1 cellular context compared by ENCODE assay signal in genomic region chr3:58540176-58540863, GRCh38.
TF ChIP-seq lines count a peak whose summit lies in the region.

No MANE protein-coding gene starts in this region.

TF ChIP-seq in K562, 482 proteins besides CTCF, POLR2A, EP300 and RAD21 (continued from another document):
- TF ChIP-seq, protein P1, sequence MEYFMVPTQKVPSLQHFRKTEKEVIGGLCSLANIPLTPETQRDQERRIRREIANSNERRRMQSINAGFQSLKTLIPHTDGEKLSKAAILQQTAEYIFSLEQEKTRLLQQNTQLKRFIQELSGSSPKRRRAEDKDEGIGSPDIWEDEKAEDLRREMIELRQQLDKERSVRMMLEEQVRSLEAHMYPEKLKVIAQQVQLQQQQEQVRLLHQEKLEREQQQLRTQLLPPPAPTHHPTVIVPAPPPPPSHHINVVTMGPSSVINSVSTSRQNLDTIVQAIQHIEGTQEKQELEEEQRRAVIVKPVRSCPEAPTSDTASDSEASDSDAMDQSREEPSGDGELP (CRISPR knock-in tag; IDR thresholded peaks at IDR 0.05; ENCODE audit: borderline replicate concordance), result no peak
- TF ChIP-seq HCFC1 (IDR thresholded peaks at IDR 0.05; ENCODE audit: low read depth, low read length), result no peak
- no peak for TF ChIP-seq ARID2 (IDR thresholded peaks at IDR 0.05)
- TF ChIP-seq, protein P2, sequence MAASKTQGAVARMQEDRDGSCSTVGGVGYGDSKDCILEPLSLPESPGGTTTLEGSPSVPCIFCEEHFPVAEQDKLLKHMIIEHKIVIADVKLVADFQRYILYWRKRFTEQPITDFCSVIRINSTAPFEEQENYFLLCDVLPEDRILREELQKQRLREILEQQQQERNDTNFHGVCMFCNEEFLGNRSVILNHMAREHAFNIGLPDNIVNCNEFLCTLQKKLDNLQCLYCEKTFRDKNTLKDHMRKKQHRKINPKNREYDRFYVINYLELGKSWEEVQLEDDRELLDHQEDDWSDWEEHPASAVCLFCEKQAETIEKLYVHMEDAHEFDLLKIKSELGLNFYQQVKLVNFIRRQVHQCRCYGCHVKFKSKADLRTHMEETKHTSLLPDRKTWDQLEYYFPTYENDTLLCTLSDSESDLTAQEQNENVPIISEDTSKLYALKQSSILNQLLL (CRISPR knock-in tag; IDR thresholded peaks at IDR 0.05; ENCODE audit: borderline replicate concordance), result no peak
- TF ChIP-seq ATF7 (IDR thresholded peaks at IDR 0.05), result no peak
- no peak for TF ChIP-seq CEBPB (tag; IDR thresholded peaks at IDR 0.05)
- TF ChIP-seq, protein P3, sequence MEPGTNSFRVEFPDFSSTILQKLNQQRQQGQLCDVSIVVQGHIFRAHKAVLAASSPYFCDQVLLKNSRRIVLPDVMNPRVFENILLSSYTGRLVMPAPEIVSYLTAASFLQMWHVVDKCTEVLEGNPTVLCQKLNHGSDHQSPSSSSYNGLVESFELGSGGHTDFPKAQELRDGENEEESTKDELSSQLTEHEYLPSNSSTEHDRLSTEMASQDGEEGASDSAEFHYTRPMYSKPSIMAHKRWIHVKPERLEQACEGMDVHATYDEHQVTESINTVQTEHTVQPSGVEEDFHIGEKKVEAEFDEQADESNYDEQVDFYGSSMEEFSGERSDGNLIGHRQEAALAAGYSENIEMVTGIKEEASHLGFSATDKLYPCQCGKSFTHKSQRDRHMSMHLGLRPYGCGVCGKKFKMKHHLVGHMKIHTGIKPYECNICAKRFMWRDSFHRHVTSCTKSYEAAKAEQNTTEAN (CRISPR knock-in tag; IDR thresholded peaks at IDR 0.05), result no peak
- no peak for TF ChIP-seq ZNF57 (CRISPR knock-in tag; IDR thresholded peaks at IDR 0.05)
- no peak for TF ChIP-seq PTTG1 (tag; IDR thresholded peaks at IDR 0.05; ENCODE audit: low read depth)
- TF ChIP-seq CREBBP (IDR thresholded peaks at IDR 0.05; ENCODE audit: low read depth, low read length), result no peak
- no peak for TF ChIP-seq CBFA2T2 (conservative IDR thresholded peaks at IDR 0.05)
- TF ChIP-seq, protein P4, sequence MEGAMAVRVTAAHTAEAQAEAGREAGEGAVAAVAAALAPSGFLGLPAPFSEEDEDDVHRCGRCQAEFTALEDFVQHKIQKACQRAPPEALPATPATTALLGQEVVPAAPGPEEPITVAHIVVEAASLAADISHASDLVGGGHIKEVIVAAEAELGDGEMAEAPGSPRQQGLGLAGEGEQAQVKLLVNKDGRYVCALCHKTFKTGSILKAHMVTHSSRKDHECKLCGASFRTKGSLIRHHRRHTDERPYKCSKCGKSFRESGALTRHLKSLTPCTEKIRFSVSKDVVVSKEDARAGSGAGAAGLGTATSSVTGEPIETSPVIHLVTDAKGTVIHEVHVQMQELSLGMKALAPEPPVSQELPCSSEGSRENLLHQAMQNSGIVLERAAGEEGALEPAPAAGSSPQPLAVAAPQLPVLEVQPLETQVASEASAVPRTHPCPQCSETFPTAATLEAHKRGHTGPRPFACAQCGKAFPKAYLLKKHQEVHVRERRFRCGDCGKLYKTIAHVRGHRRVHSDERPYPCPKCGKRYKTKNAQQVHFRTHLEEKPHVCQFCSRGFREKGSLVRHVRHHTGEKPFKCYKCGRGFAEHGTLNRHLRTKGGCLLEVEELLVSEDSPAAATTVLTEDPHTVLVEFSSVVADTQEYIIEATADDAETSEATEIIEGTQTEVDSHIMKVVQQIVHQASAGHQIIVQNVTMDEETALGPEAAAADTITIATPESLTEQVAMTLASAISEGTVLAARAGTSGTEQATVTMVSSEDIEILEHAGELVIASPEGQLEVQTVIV (CRISPR knock-in tag; IDR thresholded peaks at IDR 0.05; ENCODE audit: borderline replicate concordance), result no peak
- no peak for TF ChIP-seq ZNF507 (tag; conservative IDR thresholded peaks at IDR 0.05)
- no peak for TF ChIP-seq PCBP2 (IDR thresholded peaks at IDR 0.05; ENCODE audit: low read depth, low read length, poor library complexity, severe bottlenecking)
- TF ChIP-seq CBX2 (IDR thresholded peaks at IDR 0.05; ENCODE audit: insufficient read depth, low read length, poor library complexity, severe bottlenecking), result no peak
- TF ChIP-seq ASH1L (IDR thresholded peaks at IDR 0.05; ENCODE audit: borderline replicate concordance, low read depth, partially characterized antibody), result no peak
- peak; percentile 91 for TF ChIP-seq MAFF (IDR thresholded peaks at IDR 0.05; ENCODE audit: low read length)
- TF ChIP-seq RBFOX2 (IDR thresholded peaks at IDR 0.05; ENCODE audit: low read depth, low read length), result no peak
- TF ChIP-seq ZBTB2 (IDR thresholded peaks at IDR 0.05), result no peak
- no peak for TF ChIP-seq CBFB (CRISPR knock-in tag; IDR thresholded peaks at IDR 0.05)
- TF ChIP-seq ZNF316 (IDR thresholded peaks at IDR 0.05), result peak; percentile 95
- no peak for TF ChIP-seq XRCC3 (IDR thresholded peaks at IDR 0.05)
- TF ChIP-seq EHMT2 (IDR thresholded peaks at IDR 0.05), result no peak
- no peak for TF ChIP-seq ELF2 (CRISPR knock-in tag; IDR thresholded peaks at IDR 0.05)
- TF ChIP-seq RERE (CRISPR knock-in tag; IDR thresholded peaks at IDR 0.05; ENCODE audit: borderline replicate concordance), result no peak
- TF ChIP-seq C11orf30 (IDR thresholded peaks at IDR 0.05; ENCODE audit: low read depth), result peak; percentile 91
- peak; percentile 93 for TF ChIP-seq MAFK (IDR thresholded peaks at IDR 0.05; ENCODE audit: low read length)
- TF ChIP-seq NR2C2 (CRISPR knock-in tag; IDR thresholded peaks at IDR 0.05), result no peak
- TF ChIP-seq NR2C2 (tag; IDR thresholded peaks at IDR 0.05), result no peak
- no peak for TF ChIP-seq ZNF124 (CRISPR knock-in tag; IDR thresholded peaks at IDR 0.05)
- peak; percentile 90 for TF ChIP-seq MAFG (tag; conservative IDR thresholded peaks at IDR 0.05)
- no peak for TF ChIP-seq XRCC5 (IDR thresholded peaks at IDR 0.05; ENCODE audit: low read depth, low read length)
- no peak for TF ChIP-seq ZNF384 (IDR thresholded peaks at IDR 0.05; ENCODE audit: low read depth, low read length)
- no peak for TF ChIP-seq FOXA3 (CRISPR knock-in tag; conservative IDR thresholded peaks at IDR 0.05 in 1 of 2, IDR thresholded peaks at IDR 0.05 in 1 of 2)
- no peak for TF ChIP-seq BRCA1 (IDR thresholded peaks at IDR 0.05)
- no peak for TF ChIP-seq BRCA1 (CRISPR knock-in tag; IDR thresholded peaks at IDR 0.05)
- no peak for TF ChIP-seq RBM17 (IDR thresholded peaks at IDR 0.05; ENCODE audit: borderline replicate concordance, low read depth, low read length)
- TF ChIP-seq SIX5 (IDR thresholded peaks at IDR 0.05; ENCODE audit: borderline replicate concordance in 1 of 2, insufficient read depth in 1 of 2, low read depth in 1 of 2, low read length in 2 of 2), result no peak
- TF ChIP-seq CBFA2T3 (IDR thresholded peaks at IDR 0.05), result no peak
- TF ChIP-seq ZNF24 (IDR thresholded peaks at IDR 0.05), result no peak
